ENCODE assay signal across 1 cellular context in the genomic region with DNA sequence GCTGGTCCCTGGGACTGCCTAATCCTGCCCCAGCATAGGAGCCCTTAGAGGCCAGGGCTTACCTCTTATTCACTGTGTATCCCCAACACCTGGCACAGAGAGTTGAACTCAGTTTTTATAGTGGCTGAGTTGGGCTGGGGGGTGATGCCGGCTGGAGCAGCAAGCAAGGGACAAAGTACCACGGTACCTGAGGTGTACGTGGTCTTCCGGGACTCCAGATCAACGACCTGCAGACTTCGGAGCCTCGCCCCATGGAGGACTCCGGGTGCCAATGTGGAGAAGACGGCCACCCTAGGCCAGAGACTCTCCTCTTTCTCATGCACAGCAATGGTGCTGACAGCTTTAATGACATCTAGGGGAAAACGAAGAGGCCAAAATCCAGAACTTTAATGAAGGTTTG.
TF ChIP-seq lines count a peak whose summit lies in the region.

No MANE protein-coding gene starts in this region.

TF ChIP-seq in IMR-90, 13 proteins besides CTCF, POLR2A, EP300 and RAD21:
- TF ChIP-seq USF2 (IDR thresholded peaks at IDR 0.05; ENCODE audit: low read depth, low read length) (no peak), BHLHE40 (IDR thresholded peaks at IDR 0.05; ENCODE audit: low read depth, low read length) (no peak), MXI1 (IDR thresholded peaks at IDR 0.05; ENCODE audit: borderline replicate concordance, low read depth, low read length) (no peak), NFE2L2 (IDR thresholded peaks at IDR 0.05; ENCODE audit: low read depth, low read length) (no peak), RFX5 (IDR thresholded peaks at IDR 0.05; ENCODE audit: low read depth, low read length) (no peak), MAZ (IDR thresholded peaks at IDR 0.05; ENCODE audit: borderline replicate concordance, low read depth, low read length) (no peak), SMC3 (IDR thresholded peaks at IDR 0.05; ENCODE audit: low read depth, low read length) (no peak), CEBPB (IDR thresholded peaks at IDR 0.05; ENCODE audit: low read depth, low read length) (no peak), RCOR1 (IDR thresholded peaks at IDR 0.05; ENCODE audit: insufficient replicate concordance, low read length) (no peak), FOS (IDR thresholded peaks at IDR 0.05; ENCODE audit: low read depth, low read length) (no peak), MAFK (IDR thresholded peaks at IDR 0.05; ENCODE audit: low read depth, low read length) (no peak), CHD1 (IDR thresholded peaks at IDR 0.05; ENCODE audit: low read depth, low read length) (no peak)
- TF ChIP-seq, protein P1, sequence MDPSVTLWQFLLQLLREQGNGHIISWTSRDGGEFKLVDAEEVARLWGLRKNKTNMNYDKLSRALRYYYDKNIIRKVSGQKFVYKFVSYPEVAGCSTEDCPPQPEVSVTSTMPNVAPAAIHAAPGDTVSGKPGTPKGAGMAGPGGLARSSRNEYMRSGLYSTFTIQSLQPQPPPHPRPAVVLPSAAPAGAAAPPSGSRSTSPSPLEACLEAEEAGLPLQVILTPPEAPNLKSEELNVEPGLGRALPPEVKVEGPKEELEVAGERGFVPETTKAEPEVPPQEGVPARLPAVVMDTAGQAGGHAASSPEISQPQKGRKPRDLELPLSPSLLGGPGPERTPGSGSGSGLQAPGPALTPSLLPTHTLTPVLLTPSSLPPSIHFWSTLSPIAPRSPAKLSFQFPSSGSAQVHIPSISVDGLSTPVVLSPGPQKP (IDR thresholded peaks at IDR 0.05; ENCODE audit: borderline replicate concordance, low read depth, low read length) = no peak
